ENCODE assay signal across 13 cellular contexts in genomic region chr4:75727073-75727472, GRCh38. TPM values are rescaled to one million over a fixed set of nuclear protein-coding genes. Genes with fewer than 3 reads are reported as not detected.
DNase-seq lines count a peak whose midpoint lies in the region; ATAC-seq, FAIRE-seq and TF ChIP-seq lines count a peak whose summit lies in the region.
"Had no signal": no experiment of that assay in that cellular context is flagged by ENCODE, and none has a peak within 500 bp of the region (broad histone marks: within the 10 kb centered on the region; RNA-seq: fewer than 3 reads in every experiment).

No MANE protein-coding gene starts in this region.

- TF ChIP-seq POLR2A in K562 (conservative IDR thresholded peaks at IDR 0.05) (no peak), lower leg skin (IDR thresholded peaks at IDR 0.05) (no peak)

- CTCF ChIA-PET in K562 (lab: Yijun Ruan, JAX; ENCODE audit: low intra/inter-chr PET ratio): no interaction called here

- intact Hi-C loops in K562 (cut with micrococcal nuclease): no loop called here
- intact Hi-C loops in lower leg skin (cut with DNase I; ENCODE audit: low total_unique reads): no loop called here

- FAIRE-seq in K562 (lab: Jason Lieb, UNC): no peak

- no peak for ATAC-seq in stimulated activated naive CD8-positive, alpha-beta T cell treated with anti-CD3 and anti-CD28 coated beads, Interleukin-15, Interleukin-2, amounts not matched to agents 100 U/mL and 50 U/mL, for 24 hours
- ATAC-seq in K562 (no peak), naive B cell (ENCODE audit: low read depth in 2 of 2) (no peak)
- ATAC-seq: left lobe of liver had no signal

- H3K4me1 Mint-ChIP-seq in stimulated activated naive CD8-positive, alpha-beta T cell treated with anti-CD3 and anti-CD28 coated beads, Interleukin-15, Interleukin-2, amounts not matched to agents 100 ng/mL and 50 ng/mL, for 24 hours (ENCODE audit: low read depth): peaks cover 64% of the 10 kb centered on the region
- peaks cover 33 to 65% (median 34%) of the 10 kb centered on the region in 3 donors for H3K4me1 Mint-ChIP-seq in naive B cell

- H3K4me1 ChIP-seq in K562 (replicated peaks in 1 of 2; ENCODE audit: control insufficient read depth in 2 of 2, insufficient read depth in 2 of 2, low read length in 2 of 2): peaks cover 12 to 26% of the 10 kb centered on the region in 2 experiments; a peak in 3 of 5 replicates

- H3K4me3 ChIP-seq in K562: no peak overlapping the region
- no peak overlapping the region for H3K4me3 ChIP-seq in lower leg skin (ENCODE audit: low read depth, poor library complexity, severe bottlenecking)
- H3K4me3 ChIP-seq: cardiac muscle cell had no signal

- 84% methylated on average over 1 of the region's 1 CpG for WGBS in K562 (ENCODE audit: insufficient coverage, low coverage, missing lambda C conversion rate)
- whole genome bisulfite sequencing in lower leg skin, 2 donors: 87 to 93% methylated on average over 1 of the region's 1 CpG

- H4K20me1 ChIP-seq in K562 (replicated peaks; ENCODE audit: control insufficient read depth, insufficient read depth, low read length): no peaks in the 10 kb centered on the region

- H3K4me2 ChIP-seq in K562 (ENCODE audit: insufficient read depth, low read length): peak overlapping the region; percentile 1; the same call in 1 of the 2 replicates

- peak overlapping the region; percentile 95 for H3K4me3 Mint-ChIP-seq in stimulated activated naive CD8-positive, alpha-beta T cell treated with anti-CD3 and anti-CD28 coated beads, Interleukin-15, Interleukin-2, amounts not matched to agents 100 ng/mL and 50 ng/mL, for 24 hours
- H3K4me3 Mint-ChIP-seq in naive B cell: peak overlapping the region in 5 of 8 donors; percentile 43 to 100 (median 96)

- TF ChIP-seq CTCF in K562 (IDR thresholded peaks at IDR 0.05 in 2 of 3, conservative IDR thresholded peaks at IDR 0.05 in 1 of 3; ENCODE audit: insufficient read depth in 2 of 3, low read depth in 1 of 3, low read length in 3 of 3) (no peak), lower leg skin (IDR thresholded peaks at IDR 0.05) (no peak)

- no peak overlapping the region for H2AFZ ChIP-seq in K562 (ENCODE audit: low read depth, low read length)

- H3K9me1 ChIP-seq in K562 (ENCODE audit: control insufficient read depth, insufficient read depth, low read length): no peaks in the 10 kb centered on the region

- DNase-seq in stimulated activated naive CD8-positive, alpha-beta T cell treated with anti-CD3 and anti-CD28 coated beads, Interleukin-15, Interleukin-2, amounts not matched to agents 100 U/mL and 50 U/mL, for 24 hours: no peak
- DNase-seq in K562 (ENCODE audit: extremely low read depth in 1 of 4, low spot score in 3 of 4): no peak
- DNase-seq in naive B cell: no peak
- no peak for DNase-seq in NCI-H2171 (lab: John Stamatoyannopoulos, UW)
- no peak for DNase-seq in lower leg skin (ENCODE audit: low spot score in 2 of 2)
- no peak for DNase-seq in AG08396 (ENCODE audit: low spot score)
- no peak for DNase-seq in globus pallidus (ENCODE audit: low spot score)
- DNase-seq: DMS79; NCI-H2107; stimulated activated CD4-positive, alpha-beta T cell treated with anti-CD3 and anti-CD28 coated beads, Interleukin-4, amount 100 ng/mL, for 4 hours had no signal

- in situ Hi-C loops in K562 (cut with MboI): no loop called here

- peaks cover 4% of the 10 kb centered on the region; the same call in 1 of the 3 replicates for H3K36me3 ChIP-seq in K562 (ENCODE audit: control insufficient read depth, insufficient read depth, low read length)
- H3K36me3 ChIP-seq: cardiac muscle cell had no signal

- H3K27me3 Mint-ChIP-seq in stimulated activated naive CD8-positive, alpha-beta T cell treated with anti-CD3 and anti-CD28 coated beads, Interleukin-15, Interleukin-2, amounts not matched to agents 100 ng/mL and 50 ng/mL, for 24 hours: no peaks in the 10 kb centered on the region
- H3K27me3 Mint-ChIP-seq in naive B cell: no peaks in the 10 kb centered on the region

- H3K27ac ChIP-seq in K562 (ENCODE audit: extremely low read depth, low read depth, low read length): no peak overlapping the region
- H3K27ac ChIP-seq: cardiac muscle cell had no signal

- TF ChIP-seq EP300 in K562 (IDR thresholded peaks at IDR 0.05; ENCODE audit: low read length): no peak

- peaks cover 19% of the 10 kb centered on the region for H3K36me3 Mint-ChIP-seq in stimulated activated naive CD8-positive, alpha-beta T cell treated with anti-CD3 and anti-CD28 coated beads, Interleukin-15, Interleukin-2, amounts not matched to agents 100 ng/mL and 50 ng/mL, for 24 hours (ENCODE audit: low read depth)
- H3K36me3 Mint-ChIP-seq in naive B cell: no peaks in the 10 kb centered on the region

- H3K79me2 ChIP-seq in K562 (ENCODE audit: control insufficient read depth, insufficient read depth, low read length): peaks cover 89% of the 10 kb centered on the region

- no TSS peak for BruUV-seq in K562 (replicated peaks; lab: Mats Ljungman, UMichigan)

- H3K9ac ChIP-seq in K562 (ENCODE audit: insufficient read depth in 1 of 2, low read depth in 2 of 2, low read length in 2 of 2): no peak overlapping the region

- H3K9me3 Mint-ChIP-seq in stimulated activated naive CD8-positive, alpha-beta T cell treated with anti-CD3 and anti-CD28 coated beads, Interleukin-15, Interleukin-2, amounts not matched to agents 100 ng/mL and 50 ng/mL, for 24 hours: no peaks in the 10 kb centered on the region
- H3K9me3 Mint-ChIP-seq in naive B cell: no peaks in the 10 kb centered on the region

- no peaks in the 10 kb centered on the region for H3K27me3 ChIP-seq in K562 (ENCODE audit: control insufficient read depth in 2 of 2, insufficient read depth in 2 of 2, low read length in 2 of 2)
- H3K27me3 ChIP-seq: cardiac muscle cell had no signal

- H3K9me3 ChIP-seq in K562 (replicated peaks; ENCODE audit: control insufficient read depth, insufficient read depth, low read depth, low read length): no peaks in the 10 kb centered on the region

- no peak overlapping the region for H3K27ac Mint-ChIP-seq in stimulated activated naive CD8-positive, alpha-beta T cell treated with anti-CD3 and anti-CD28 coated beads, Interleukin-15, Interleukin-2, amounts not matched to agents 100 ng/mL and 50 ng/mL, for 24 hours
- peak overlapping the region in 1 of 6 donors; percentile 22 for H3K27ac Mint-ChIP-seq in naive B cell

- TF ChIP-seq RAD21 in K562 (CRISPR knock-in tag; conservative IDR thresholded peaks at IDR 0.05 in 1 of 2, IDR thresholded peaks at IDR 0.05 in 1 of 2): no peak

- POLR2A ChIA-PET in K562 (lab: Yijun Ruan, JAX): interaction anchor here (3.8 kb wide), 1 partner anchor 19 kb away, joined by 30 read pairs; no protein-coding TSS in a partner anchor

TF ChIP-seq in K562, 482 proteins besides CTCF, POLR2A, EP300 and RAD21 (continues in another document):
- TF ChIP-seq HMGN3 (IDR thresholded peaks at IDR 0.05; ENCODE audit: borderline replicate concordance, extremely low read depth, insufficient read length, low read depth, low read length) (no peak), DDX20 (tag; IDR thresholded peaks at IDR 0.05; ENCODE audit: low read depth) (no peak), NRF1 (conservative IDR thresholded peaks at IDR 0.05 in 1 of 2, IDR thresholded peaks at IDR 0.05 in 1 of 2) (no peak)

RNA-seq across cellular contexts. Expression of gene USO1, which starts 2.7 kb away (rescaled TPM):
- total RNA-seq in K562 (2011; cell fraction: chromatin; rRNA removed; ENCODE audit: low replicate concordance): 22.0 and 88.8 TPM in 2 replicates
- 18.5 and 23.9 TPM in 2 replicates for total RNA-seq in K562 (2011; cell fraction: nucleolus; rRNA removed)
- 33.2 and 59.6 TPM in 2 replicates for total RNA-seq in K562 (2011; cell fraction: nucleoplasm; rRNA removed)
- total RNA-seq in K562 (2014; rRNA removed) (48.5 and 54.0 TPM in 2 replicates), K562 (2014; rRNA removed; fragmentation: Illumina TruSeq; extraction: Trizol) (76.2 and 80.2 TPM in 2 replicates), K562 (2015; rRNA removed; fragmentation: Illumina TruSeq; extraction: Trizol) (68.7 and 72.8 TPM in 2 replicates), K562 (2021) (45.3 and 48.0 TPM in 2 replicates), lower leg skin (10 to 100 TPM; 52.9 to 59.1 (median 57.6) TPM)
- polyA plus RNA-seq in K562 (2011; rRNA removed) (87.5 and 97.8 TPM in 2 replicates), K562 (2014; fragmentation: Illumina TruSeq; extraction: Trizol) (54.5 and 71.6 TPM in 2 replicates), K562 (2014; fragmentation: Nextera tagmentation; extraction: Ambion mirVana) (10 to 100 TPM; 19.3 to 22.1 TPM), K562 (2014; rRNA removed) (44.3 and 45.1 TPM in 2 replicates), naive B cell (ENCODE audit: low read depth in 6 of 6) (10 to 100 TPM; 19.0 to 32.2 (median 28.1) TPM)
- polyA plus RNA-seq in K562 (2011; cell fraction: cytosol; rRNA removed): 21.2 and 42.2 TPM in 2 replicates
- polyA plus RNA-seq in K562 (2011; cell fraction: nucleus; rRNA removed): 15.9 and 30.8 TPM in 2 replicates
- 40.7 and 71.7 TPM in 2 replicates for polyA plus RNA-seq in K562 (2012)
- 69.8 and 96.2 TPM in 2 replicates for polyA minus RNA-seq in K562 (2011; rRNA and poly(A)+ RNA removed)
- polyA minus RNA-seq in K562 (2011; cell fraction: cytosol; rRNA and poly(A)+ RNA removed): 32.1 and 32.4 TPM in 2 replicates
- polyA minus RNA-seq in K562 (2011; cell fraction: nucleus; rRNA and poly(A)+ RNA removed): 15.2 and 35.5 TPM in 2 replicates

RNA-seq across cellular contexts. Expression of gene G3BP2, which starts 53.9 kb away (rescaled TPM):
- 41.8 and 137 TPM in 2 replicates for total RNA-seq in K562 (2011; cell fraction: chromatin; rRNA removed; ENCODE audit: low replicate concordance)
- 22.8 and 31.1 TPM in 2 replicates for total RNA-seq in K562 (2011; cell fraction: nucleolus; rRNA removed)
- 47.7 and 75.6 TPM in 2 replicates for total RNA-seq in K562 (2011; cell fraction: nucleoplasm; rRNA removed)
- total RNA-seq in K562 (2014; rRNA removed) (84.6 and 88.9 TPM in 2 replicates), K562 (2014; rRNA removed; fragmentation: Illumina TruSeq; extraction: Trizol) (138 and 159 TPM in 2 replicates), K562 (2015; rRNA removed; fragmentation: Illumina TruSeq; extraction: Trizol) (125 and 130 TPM in 2 replicates), K562 (2021) (143 and 160 TPM in 2 replicates), lower leg skin (10 to 100 TPM; 50.5 to 67.9 (median 57.2) TPM)
- polyA plus RNA-seq in K562 (2011; rRNA removed) (90.9 and 141 TPM in 2 replicates), K562 (2014; fragmentation: Illumina TruSeq; extraction: Trizol) (143 and 222 TPM in 2 replicates), K562 (2014; fragmentation: Nextera tagmentation; extraction: Ambion mirVana) (10 to 100 TPM; 25.2 to 36.2 TPM), K562 (2014; rRNA removed) (83.7 and 90.2 TPM in 2 replicates), naive B cell (ENCODE audit: low read depth in 6 of 6) (100 to 1,000 TPM in 1 of 6 donors, 10 to 100 TPM in 5; 73.9 to 103 (median 80.5) TPM)
- 28.9 and 47.0 TPM in 2 replicates for polyA plus RNA-seq in K562 (2011; cell fraction: cytosol; rRNA removed)
- polyA plus RNA-seq in K562 (2011; cell fraction: nucleus; rRNA removed): 23.0 and 34.6 TPM in 2 replicates
- 83.9 and 86.5 TPM in 2 replicates for polyA plus RNA-seq in K562 (2012)
- 194 and 199 TPM in 2 replicates for polyA minus RNA-seq in K562 (2011; rRNA and poly(A)+ RNA removed)
- polyA minus RNA-seq in K562 (2011; cell fraction: cytosol; rRNA and poly(A)+ RNA removed): 44.7 and 78.4 TPM in 2 replicates
- 23.4 and 41.5 TPM in 2 replicates for polyA minus RNA-seq in K562 (2011; cell fraction: nucleus; rRNA and poly(A)+ RNA removed)
